In the genomic region with DNA sequence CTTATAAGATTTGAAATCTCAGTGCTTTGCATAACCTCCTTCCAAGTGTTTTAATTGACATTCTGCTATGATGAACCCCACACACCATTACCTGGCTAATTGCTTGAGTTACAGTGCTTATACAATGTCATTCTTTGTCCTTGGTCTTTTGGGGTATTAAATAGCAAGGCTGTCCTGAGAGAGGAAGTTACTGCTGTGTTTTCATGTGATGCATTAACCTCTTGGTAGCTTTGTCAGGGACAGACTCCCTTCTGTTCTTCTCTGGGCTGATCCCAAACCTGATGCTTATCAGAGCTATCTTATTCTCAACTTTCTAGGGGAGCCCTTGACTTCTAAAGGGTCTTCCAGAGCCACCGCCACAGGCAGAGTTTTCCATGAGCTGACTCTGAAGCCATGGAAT, we compare ENCODE assay signal across 20 cellular contexts. TPM values are rescaled to one million over a fixed set of nuclear protein-coding genes. Genes with fewer than 3 reads are reported as not detected.
DNase-seq lines count a peak whose midpoint lies in the region; ATAC-seq, FAIRE-seq and TF ChIP-seq lines count a peak whose summit lies in the region.
"Had no signal": no experiment of that assay in that cellular context is flagged by ENCODE, and none has a peak within 500 bp of the region (broad histone marks: within the 10 kb centered on the region; RNA-seq: fewer than 3 reads in every experiment).

No MANE protein-coding gene starts in this region.

- no peaks in the 10 kb centered on the region for H4K20me1 ChIP-seq in GM23338 (replicated peaks; ENCODE audit: insufficient read depth)

- H3K4me1 Mint-ChIP-seq in GM23338, result peaks cover 13% of the 10 kb centered on the region; the same call in 2 of the 3 replicates
- H3K4me1 Mint-ChIP-seq: CD4-positive, alpha-beta memory T cell had no signal

- no peak for TF ChIP-seq CTCF in GM23338 (conservative IDR thresholded peaks at IDR 0.05; ENCODE audit: low read depth in 2 of 2)

- no peaks in the 10 kb centered on the region for H3K36me3 Mint-ChIP-seq in GM23338 (ENCODE audit: low read depth)
- H3K36me3 Mint-ChIP-seq: CD4-positive, alpha-beta memory T cell had no signal

- no peak overlapping the region for H3K27ac Mint-ChIP-seq in GM23338
- H3K27ac Mint-ChIP-seq: CD4-positive, alpha-beta memory T cell; HFFc6 had no signal

- H3K4me2 ChIP-seq in GM23338, result no peak overlapping the region

- no peaks in the 10 kb centered on the region for H3K9me2 ChIP-seq in GM23338 (ENCODE audit: insufficient read depth)

- no peaks in the 10 kb centered on the region for H3F3A ChIP-seq in GM23338 (replicated peaks; ENCODE audit: low read depth)

- no peaks in the 10 kb centered on the region for H3K9me3 Mint-ChIP-seq in GM23338

- H3K27ac ChIP-seq in GM23338 (ENCODE audit: low read depth), result no peak overlapping the region

- no peak for FAIRE-seq in GM19239 (lab: Jason Lieb, UNC)
- FAIRE-seq: G401.6, GM12892, H54 had no signal

- no peak overlapping the region for H3K4me3 Mint-ChIP-seq in GM23338
- H3K4me3 Mint-ChIP-seq: CD4-positive, alpha-beta memory T cell; HFFc6 had no signal

- H3K79me2 ChIP-seq in GM23338 (replicated peaks; ENCODE audit: insufficient read depth), result no peaks in the 10 kb centered on the region

- in situ Hi-C loops in SK-MEL-5 (cut with HindIII; ENCODE audit: low pct_unique_long_range_greater_than_20kb, low sequenced_read_pairs), result no loop called here

- H2AFZ ChIP-seq in GM23338, result 0 out of 2 replicates have a peak overlapping the region, but pooled peaks have one; percentile 64

- peaks cover 2% of the 10 kb centered on the region for H3K27me3 Mint-ChIP-seq in GM23338 (ENCODE audit: insufficient read depth, low read depth, poor library complexity)

- H3K4me3 ChIP-seq in GM23338, result no peak overlapping the region
- H3K4me3 ChIP-seq: HAP-1 had no signal

- H3K27me3 ChIP-seq in GM23338 (ENCODE audit: insufficient read depth), result no peaks in the 10 kb centered on the region

- H3K36me3 ChIP-seq in GM23338 (ENCODE audit: insufficient read depth), result no peaks in the 10 kb centered on the region
- H3K36me3 ChIP-seq: HAP-1 had no signal

- ATAC-seq in GM23338 (no peak), GM18867 (IDR thresholded peaks at IDR 0.05; ENCODE audit: unreplicated experiment) (no peak)

- peaks cover 8% of the 10 kb centered on the region; the same call in 1 of the 2 replicates for H3K4me1 ChIP-seq in GM23338 (ENCODE audit: insufficient read depth)
- H3K4me1 ChIP-seq: Caco-2, HAP-1 had no signal

- DNase-seq in GM23338 (ENCODE audit: low spot score) (no peak), SK-MEL-5 (ENCODE audit: low read depth, low spot score) (peak; percentile 93), left kidney (ENCODE audit: low read depth, low spot score) (peak; percentile 4), NCI-H1694 treated with DMSO at 0.1 percent for 48 hours (lab: John Stamatoyannopoulos, UW) (no peak), GM19239 (ENCODE audit: insufficient read length, low spot score) (no peak)
- DNase-seq: C1 segment of cervical spinal cord, Caco-2, DMS153, DND-41, GOT3, HFFc6 had no signal

TF ChIP-seq in GM23338, 12 proteins besides CTCF, POLR2A, EP300 and RAD21 (continues in another document):
- no peak for TF ChIP-seq CREB1 (CRISPR knock-in tag; IDR thresholded peaks at IDR 0.05; ENCODE audit: low read depth)
- no peak for TF ChIP-seq ZNF114 (CRISPR knock-in tag; IDR thresholded peaks at IDR 0.05)
- TF ChIP-seq POLR2AphosphoS5 (IDR thresholded peaks at IDR 0.05; ENCODE audit: low read depth), result no peak
- TF ChIP-seq ZNF331 (CRISPR knock-in tag; IDR thresholded peaks at IDR 0.05; ENCODE audit: low read depth), result no peak
- no peak for TF ChIP-seq STAT1 (IDR thresholded peaks at IDR 0.05; ENCODE audit: unreplicated experiment)
- TF ChIP-seq EZH2 (IDR thresholded peaks at IDR 0.05; ENCODE audit: low read depth, unreplicated experiment), result no peak
- TF ChIP-seq, protein P1, sequence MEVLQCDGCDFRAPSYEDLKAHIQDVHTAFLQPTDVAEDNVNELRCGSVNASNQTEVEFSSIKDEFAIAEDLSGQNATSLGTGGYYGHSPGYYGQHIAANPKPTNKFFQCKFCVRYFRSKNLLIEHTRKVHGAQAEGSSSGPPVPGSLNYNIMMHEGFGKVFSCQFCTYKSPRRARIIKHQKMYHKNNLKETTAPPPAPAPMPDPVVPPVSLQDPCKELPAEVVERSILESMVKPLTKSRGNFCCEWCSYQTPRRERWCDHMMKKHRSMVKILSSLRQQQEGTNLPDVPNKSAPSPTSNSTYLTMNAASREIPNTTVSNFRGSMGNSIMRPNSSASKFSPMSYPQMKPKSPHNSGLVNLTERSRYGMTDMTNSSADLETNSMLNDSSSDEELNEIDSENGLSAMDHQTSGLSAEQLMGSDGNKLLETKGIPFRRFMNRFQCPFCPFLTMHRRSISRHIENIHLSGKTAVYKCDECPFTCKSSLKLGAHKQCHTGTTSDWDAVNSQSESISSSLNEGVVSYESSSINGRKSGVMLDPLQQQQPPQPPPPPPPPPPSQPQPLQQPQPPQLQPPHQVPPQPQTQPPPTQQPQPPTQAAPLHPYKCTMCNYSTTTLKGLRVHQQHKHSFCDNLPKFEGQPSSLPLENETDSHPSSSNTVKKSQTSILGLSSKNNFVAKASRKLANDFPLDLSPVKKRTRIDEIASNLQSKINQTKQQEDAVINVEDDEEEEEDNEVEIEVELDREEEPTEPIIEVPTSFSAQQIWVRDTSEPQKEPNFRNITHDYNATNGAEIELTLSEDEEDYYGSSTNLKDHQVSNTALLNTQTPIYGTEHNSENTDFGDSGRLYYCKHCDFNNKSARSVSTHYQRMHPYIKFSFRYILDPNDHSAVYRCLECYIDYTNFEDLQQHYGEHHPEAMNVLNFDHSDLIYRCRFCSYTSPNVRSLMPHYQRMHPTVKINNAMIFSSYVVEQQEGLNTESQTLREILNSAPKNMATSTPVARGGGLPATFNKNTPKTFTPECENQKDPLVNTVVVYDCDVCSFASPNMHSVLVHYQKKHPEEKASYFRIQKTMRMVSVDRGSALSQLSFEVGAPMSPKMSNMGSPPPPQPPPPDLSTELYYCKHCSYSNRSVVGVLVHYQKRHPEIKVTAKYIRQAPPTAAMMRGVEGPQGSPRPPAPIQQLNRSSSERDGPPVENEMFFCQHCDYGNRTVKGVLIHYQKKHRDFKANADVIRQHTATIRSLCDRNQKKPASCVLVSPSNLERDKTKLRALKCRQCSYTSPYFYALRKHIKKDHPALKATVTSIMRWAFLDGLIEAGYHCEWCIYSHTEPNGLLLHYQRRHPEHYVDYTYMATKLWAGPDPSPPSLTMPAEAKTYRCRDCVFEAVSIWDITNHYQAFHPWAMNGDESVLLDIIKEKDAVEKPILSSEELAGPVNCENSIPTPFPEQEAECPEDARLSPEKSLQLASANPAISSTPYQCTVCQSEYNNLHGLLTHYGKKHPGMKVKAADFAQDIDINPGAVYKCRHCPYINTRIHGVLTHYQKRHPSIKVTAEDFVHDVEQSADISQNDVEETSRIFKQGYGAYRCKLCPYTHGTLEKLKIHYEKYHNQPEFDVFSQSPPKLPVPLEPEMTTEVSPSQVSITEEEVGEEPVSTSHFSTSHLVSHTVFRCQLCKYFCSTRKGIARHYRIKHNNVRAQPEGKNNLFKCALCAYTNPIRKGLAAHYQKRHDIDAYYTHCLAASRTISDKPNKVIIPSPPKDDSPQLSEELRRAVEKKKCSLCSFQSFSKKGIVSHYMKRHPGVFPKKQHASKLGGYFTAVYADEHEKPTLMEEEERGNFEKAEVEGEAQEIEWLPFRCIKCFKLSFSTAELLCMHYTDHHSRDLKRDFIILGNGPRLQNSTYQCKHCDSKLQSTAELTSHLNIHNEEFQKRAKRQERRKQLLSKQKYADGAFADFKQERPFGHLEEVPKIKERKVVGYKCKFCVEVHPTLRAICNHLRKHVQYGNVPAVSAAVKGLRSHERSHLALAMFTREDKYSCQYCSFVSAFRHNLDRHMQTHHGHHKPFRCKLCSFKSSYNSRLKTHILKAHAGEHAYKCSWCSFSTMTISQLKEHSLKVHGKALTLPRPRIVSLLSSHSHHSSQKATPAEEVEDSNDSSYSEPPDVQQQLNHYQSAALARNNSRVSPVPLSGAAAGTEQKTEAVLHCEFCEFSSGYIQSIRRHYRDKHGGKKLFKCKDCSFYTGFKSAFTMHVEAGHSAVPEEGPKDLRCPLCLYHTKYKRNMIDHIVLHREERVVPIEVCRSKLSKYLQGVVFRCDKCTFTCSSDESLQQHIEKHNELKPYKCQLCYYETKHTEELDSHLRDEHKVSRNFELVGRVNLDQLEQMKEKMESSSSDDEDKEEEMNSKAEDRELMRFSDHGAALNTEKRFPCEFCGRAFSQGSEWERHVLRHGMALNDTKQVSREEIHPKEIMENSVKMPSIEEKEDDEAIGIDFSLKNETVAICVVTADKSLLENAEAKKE (CRISPR knock-in tag; IDR thresholded peaks at IDR 0.05), result no peak
- TF ChIP-seq, protein P2, sequence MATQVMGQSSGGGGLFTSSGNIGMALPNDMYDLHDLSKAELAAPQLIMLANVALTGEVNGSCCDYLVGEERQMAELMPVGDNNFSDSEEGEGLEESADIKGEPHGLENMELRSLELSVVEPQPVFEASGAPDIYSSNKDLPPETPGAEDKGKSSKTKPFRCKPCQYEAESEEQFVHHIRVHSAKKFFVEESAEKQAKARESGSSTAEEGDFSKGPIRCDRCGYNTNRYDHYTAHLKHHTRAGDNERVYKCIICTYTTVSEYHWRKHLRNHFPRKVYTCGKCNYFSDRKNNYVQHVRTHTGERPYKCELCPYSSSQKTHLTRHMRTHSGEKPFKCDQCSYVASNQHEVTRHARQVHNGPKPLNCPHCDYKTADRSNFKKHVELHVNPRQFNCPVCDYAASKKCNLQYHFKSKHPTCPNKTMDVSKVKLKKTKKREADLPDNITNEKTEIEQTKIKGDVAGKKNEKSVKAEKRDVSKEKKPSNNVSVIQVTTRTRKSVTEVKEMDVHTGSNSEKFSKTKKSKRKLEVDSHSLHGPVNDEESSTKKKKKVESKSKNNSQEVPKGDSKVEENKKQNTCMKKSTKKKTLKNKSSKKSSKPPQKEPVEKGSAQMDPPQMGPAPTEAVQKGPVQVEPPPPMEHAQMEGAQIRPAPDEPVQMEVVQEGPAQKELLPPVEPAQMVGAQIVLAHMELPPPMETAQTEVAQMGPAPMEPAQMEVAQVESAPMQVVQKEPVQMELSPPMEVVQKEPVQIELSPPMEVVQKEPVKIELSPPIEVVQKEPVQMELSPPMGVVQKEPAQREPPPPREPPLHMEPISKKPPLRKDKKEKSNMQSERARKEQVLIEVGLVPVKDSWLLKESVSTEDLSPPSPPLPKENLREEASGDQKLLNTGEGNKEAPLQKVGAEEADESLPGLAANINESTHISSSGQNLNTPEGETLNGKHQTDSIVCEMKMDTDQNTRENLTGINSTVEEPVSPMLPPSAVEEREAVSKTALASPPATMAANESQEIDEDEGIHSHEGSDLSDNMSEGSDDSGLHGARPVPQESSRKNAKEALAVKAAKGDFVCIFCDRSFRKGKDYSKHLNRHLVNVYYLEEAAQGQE (IDR thresholded peaks at IDR 0.05; ENCODE audit: unreplicated experiment), result no peak
- TF ChIP-seq JUNB (IDR thresholded peaks at IDR 0.05; ENCODE audit: unreplicated experiment), result no peak

RNA-seq across cellular contexts. Expression of a gene that starts 12.4 kb away (rescaled TPM):
- total RNA-seq in GM23338 (2014; rRNA removed; shearing (Covaris generic)), result not detected in 2 replicates
- polyA plus RNA-seq in GM23338 (2016; fragmentation: Nextera tagmentation; extraction: Ambion mirVana), result not detected in 2 replicates
- total RNA-seq in SK-MEL-5 (2014; rRNA removed; shearing (Covaris generic)), result 0.16 and 0.32 TPM in 2 replicates
- polyA plus RNA-seq in SK-MEL-5 (2015; cell fraction: cytosol; rRNA removed), result not detected in 2 replicates
- not detected in 2 replicates for polyA plus RNA-seq in SK-MEL-5 (2015; cell fraction: nucleus; rRNA removed)
- total RNA-seq: A172; A673; Caco-2; CD4-positive, alpha-beta memory T cell; HFFc6 had no signal
- polyA plus RNA-seq: BJ; CD4-positive, alpha-beta memory T cell had no signal

Comparison
In these comparisons a context has a peak if more than half of its experiments do, and no peak if none do; other contexts are left out.
1. DNase-seq: peak in SK-MEL-5 (single experiment) and left kidney (single experiment); none in GM23338 (single experiment), NCI-H1694 treated with DMSO at 0.1 percent for 48 hours (single experiment) and GM19239 (single experiment).